8 cellular contexts compared by ENCODE assay signal in the genomic region with DNA sequence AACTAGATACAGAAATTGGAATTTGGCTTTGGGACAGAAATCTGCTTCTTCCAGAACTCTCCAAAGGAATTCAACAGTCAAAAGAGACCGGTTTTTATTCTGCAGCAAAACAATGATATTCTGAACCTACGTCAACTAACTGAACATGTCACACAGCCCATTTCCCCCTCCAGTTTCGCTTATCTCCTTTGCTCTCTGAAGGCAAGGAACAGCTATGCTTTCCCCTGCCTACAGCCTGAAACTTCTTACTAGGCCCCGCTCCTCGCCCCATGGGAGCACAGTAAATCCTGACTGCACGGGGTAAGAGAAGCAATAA. TPM values are rescaled to one million over a fixed set of nuclear protein-coding genes. Genes with fewer than 3 reads are reported as not detected.
A peak's percentile ranks its signal among the peaks of the same experiment; 100 is the strongest.
DNase-seq lines count a peak whose midpoint lies in the region; ATAC-seq and TF ChIP-seq lines count a peak whose summit lies in the region.

No MANE protein-coding gene starts in this region.

- peaks cover 0 to 13% (median 0%) of the 10 kb centered on the region in 3 donors for H3K36me3 ChIP-seq in tibial nerve

- H3K4me3 ChIP-seq in AG09309 (ENCODE audit: control insufficient read depth, low read depth, low read length) (peak overlapping the region; percentile 89), tibial nerve (peak overlapping the region; percentile 55 to 88 (median 76))

- H3K36me3 Mint-ChIP-seq in activated naive CD4-positive, alpha-beta T cell treated with anti-CD3 and anti-CD28 coated beads, Interleukin-2, amount 50 U/mL, for 72 hours = peaks cover 6 to 10% of the 10 kb centered on the region in 2 donors

- H3K9me3 Mint-ChIP-seq in activated naive CD4-positive, alpha-beta T cell treated with anti-CD3 and anti-CD28 coated beads, Interleukin-2, amount 50 U/mL, for 72 hours = no peaks in the 10 kb centered on the region

- ATAC-seq in GM19351 (IDR thresholded peaks at IDR 0.05; ENCODE audit: unreplicated experiment) (peak; percentile 32), HG03439 (IDR thresholded peaks at IDR 0.05; ENCODE audit: unreplicated experiment) (peak; percentile 21), left lobe of liver (peak; percentile 44)
- peak; percentile 51 to 59 for ATAC-seq in activated naive CD4-positive, alpha-beta T cell treated with anti-CD3 and anti-CD28 coated beads, Interleukin-2, amount 50 U/mL, for 72 hours

- peak overlapping the region; percentile 84 to 98 for H3K27ac Mint-ChIP-seq in activated naive CD4-positive, alpha-beta T cell treated with anti-CD3 and anti-CD28 coated beads, Interleukin-2, amount 50 U/mL, for 72 hours

- 0 to 2% methylated on average over 6 of the region's 6 CpGs for WGBS in tibial nerve, 2 donors

- TF ChIP-seq CTCF in AG09309 (IDR thresholded peaks at IDR 0.05; ENCODE audit: control insufficient read depth, insufficient read depth, low read depth, low read length, missing control alignments) (no peak), tibial nerve (IDR thresholded peaks at IDR 0.05) (no peak)

- peaks cover 0 to 43% (median 17%) of the 10 kb centered on the region in 4 donors for H3K4me1 ChIP-seq in tibial nerve

- peak overlapping the region; percentile 32 to 93 (median 86) for H3K27ac ChIP-seq in tibial nerve

- TF ChIP-seq POLR2A in tibial nerve (IDR thresholded peaks at IDR 0.05) = no peak

- H3K9me3 ChIP-seq in tibial nerve = no peaks in the 10 kb centered on the region

- DNase-seq in AG09309 (ENCODE audit: low read depth) = no peak
- DNase-seq in activated naive CD4-positive, alpha-beta T cell treated with anti-CD3 and anti-CD28 coated beads, Interleukin-2, amount 50 U/mL, for 72 hours (ENCODE audit: low spot score in 2 of 2) = no peak
- no peak for DNase-seq in left lobe of liver (ENCODE audit: low spot score)
- no peak for DNase-seq in tibial nerve (ENCODE audit: low spot score in 2 of 2)
- DNase-seq in ureter (ENCODE audit: low spot score) = no peak
- no peak for DNase-seq in D341Med (ENCODE audit: low spot score)

- no peaks in the 10 kb centered on the region for H3K27me3 ChIP-seq in tibial nerve

- TF ChIP-seq EP300 in tibial nerve (IDR thresholded peaks at IDR 0.05) = no peak

RNA-seq across cellular contexts. Expression of gene SKIC3, which starts 0.5 kb away (rescaled TPM):
- total RNA-seq in activated naive CD4-positive, alpha-beta T cell treated with anti-CD3 and anti-CD28 coated beads, Interleukin-2, amount 50 U/mL, for 72 hours = 100 to 1,000 TPM in 1 of 2 donors, 10 to 100 TPM in 1; 70.7 to 109 TPM
- 32.6 TPM for total RNA-seq in left lobe of liver
- 10 to 100 TPM; 52.8 to 83.3 (median 75.0) TPM for total RNA-seq in tibial nerve
- 83.6 TPM for total RNA-seq in ureter

RNA-seq across cellular contexts. Expression of gene ARSK, which starts 0.6 kb away (rescaled TPM):
- total RNA-seq in activated naive CD4-positive, alpha-beta T cell treated with anti-CD3 and anti-CD28 coated beads, Interleukin-2, amount 50 U/mL, for 72 hours = 1 to 10 TPM; 6.0 to 8.7 TPM
- total RNA-seq in left lobe of liver = 3.9 TPM
- 10 to 100 TPM; 11.0 to 19.9 (median 13.7) TPM for total RNA-seq in tibial nerve
- 5.2 TPM for total RNA-seq in ureter
